1 cellular context compared by ENCODE assay signal in the genomic region with DNA sequence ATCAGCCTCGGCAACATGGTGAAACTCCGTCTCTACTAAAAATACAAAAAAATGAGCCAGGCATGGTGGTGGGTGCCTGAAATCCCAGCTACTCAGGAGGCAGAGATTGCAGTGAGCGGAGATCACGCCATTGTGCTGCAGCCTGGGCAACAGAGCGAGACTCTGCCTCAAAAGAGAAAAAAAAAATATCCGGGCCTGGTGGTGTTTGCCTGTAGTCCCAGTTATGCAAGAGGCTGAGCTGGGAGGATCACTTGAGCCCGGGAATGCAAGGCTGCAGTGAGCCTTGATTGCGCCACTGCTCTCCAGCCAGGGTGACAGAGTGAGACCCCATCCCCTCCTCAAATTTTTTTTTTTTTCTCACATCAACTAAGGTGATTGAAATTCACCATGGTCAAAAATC.
TF ChIP-seq lines count a peak whose summit lies in the region.

No MANE protein-coding gene starts in this region.

TF ChIP-seq in liver, 16 proteins besides CTCF, POLR2A, EP300 and RAD21 (continued from another document):
- TF ChIP-seq, protein P1, sequence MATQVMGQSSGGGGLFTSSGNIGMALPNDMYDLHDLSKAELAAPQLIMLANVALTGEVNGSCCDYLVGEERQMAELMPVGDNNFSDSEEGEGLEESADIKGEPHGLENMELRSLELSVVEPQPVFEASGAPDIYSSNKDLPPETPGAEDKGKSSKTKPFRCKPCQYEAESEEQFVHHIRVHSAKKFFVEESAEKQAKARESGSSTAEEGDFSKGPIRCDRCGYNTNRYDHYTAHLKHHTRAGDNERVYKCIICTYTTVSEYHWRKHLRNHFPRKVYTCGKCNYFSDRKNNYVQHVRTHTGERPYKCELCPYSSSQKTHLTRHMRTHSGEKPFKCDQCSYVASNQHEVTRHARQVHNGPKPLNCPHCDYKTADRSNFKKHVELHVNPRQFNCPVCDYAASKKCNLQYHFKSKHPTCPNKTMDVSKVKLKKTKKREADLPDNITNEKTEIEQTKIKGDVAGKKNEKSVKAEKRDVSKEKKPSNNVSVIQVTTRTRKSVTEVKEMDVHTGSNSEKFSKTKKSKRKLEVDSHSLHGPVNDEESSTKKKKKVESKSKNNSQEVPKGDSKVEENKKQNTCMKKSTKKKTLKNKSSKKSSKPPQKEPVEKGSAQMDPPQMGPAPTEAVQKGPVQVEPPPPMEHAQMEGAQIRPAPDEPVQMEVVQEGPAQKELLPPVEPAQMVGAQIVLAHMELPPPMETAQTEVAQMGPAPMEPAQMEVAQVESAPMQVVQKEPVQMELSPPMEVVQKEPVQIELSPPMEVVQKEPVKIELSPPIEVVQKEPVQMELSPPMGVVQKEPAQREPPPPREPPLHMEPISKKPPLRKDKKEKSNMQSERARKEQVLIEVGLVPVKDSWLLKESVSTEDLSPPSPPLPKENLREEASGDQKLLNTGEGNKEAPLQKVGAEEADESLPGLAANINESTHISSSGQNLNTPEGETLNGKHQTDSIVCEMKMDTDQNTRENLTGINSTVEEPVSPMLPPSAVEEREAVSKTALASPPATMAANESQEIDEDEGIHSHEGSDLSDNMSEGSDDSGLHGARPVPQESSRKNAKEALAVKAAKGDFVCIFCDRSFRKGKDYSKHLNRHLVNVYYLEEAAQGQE (IDR thresholded peaks at IDR 0.05) = no peak
